8 cellular contexts compared by ENCODE assay signal in the genomic region with DNA sequence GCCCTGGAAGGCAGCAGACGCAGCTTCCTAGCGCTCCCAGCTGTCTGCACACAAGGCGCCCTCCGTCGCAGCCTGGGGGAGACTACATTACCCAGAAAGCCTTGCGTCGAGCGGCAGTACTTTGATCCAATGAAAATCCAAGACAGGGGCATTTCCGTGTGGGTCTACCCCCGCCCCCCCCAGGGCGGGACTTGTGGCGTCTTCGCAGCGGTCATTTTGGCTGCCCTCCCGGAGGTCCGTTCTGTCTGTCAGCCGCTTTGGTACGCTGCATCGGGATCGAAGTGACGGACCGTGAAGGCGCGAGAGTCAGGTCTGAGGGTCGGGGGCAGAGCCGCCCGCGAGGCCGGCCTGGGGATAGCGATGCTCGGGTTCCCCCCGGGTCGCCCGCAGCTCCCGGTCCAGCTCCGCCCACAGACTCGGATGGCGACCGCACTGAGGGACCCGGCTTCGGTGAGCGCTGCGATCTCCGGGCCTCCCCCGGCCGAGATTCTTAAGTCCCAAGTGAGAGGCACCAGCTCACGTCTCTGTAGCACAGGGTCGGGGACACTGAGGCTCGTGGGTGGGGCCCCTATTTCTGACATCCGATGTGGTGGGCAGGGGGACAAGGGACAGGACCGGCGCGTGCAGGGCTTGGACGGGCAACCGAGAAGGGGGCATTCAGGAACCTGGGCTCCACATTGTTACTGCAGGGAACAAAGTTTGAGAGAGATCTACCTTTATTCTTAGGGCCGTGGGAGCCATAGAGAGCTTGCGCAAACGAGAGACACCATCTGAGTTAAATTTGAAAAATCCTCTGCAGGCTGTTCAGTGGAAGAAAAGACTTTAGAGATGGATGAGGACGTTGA. TPM values are rescaled to one million over a fixed set of nuclear protein-coding genes. Genes with fewer than 3 reads are reported as not detected.
DNase-seq lines count a peak whose midpoint lies in the region; ATAC-seq and TF ChIP-seq lines count a peak whose summit lies in the region.

A gene (plus strand): TSS at position 182 of the 845 bp plus-strand sequence. CDS start 179 bp downstream, at position 361.

- no peaks in the 10 kb centered on the region for H3K27me3 Mint-ChIP-seq in T-cell
- no peaks in the 10 kb centered on the region for H3K27me3 Mint-ChIP-seq in type B pancreatic cell

- H3K9me3 ChIP-seq in adrenal gland (replicated peaks in 1 of 3) (peaks cover 0 to 13% (median 3%) of the 10 kb centered on the region in 3 donors), heart right ventricle (peaks cover 0 to 57% (median 24%) of the 10 kb centered on the region in 11 donors)

- TF ChIP-seq CTCF in GM12875 (IDR thresholded peaks at IDR 0.05; ENCODE audit: borderline replicate concordance, insufficient read depth, low read depth, low read length) (no peak), adrenal gland (IDR thresholded peaks at IDR 0.05) (no peak), heart right ventricle (IDR thresholded peaks at IDR 0.05) (peak in 3 of 9 donors; percentile 20 to 25 (median 25)), type B pancreatic cell (conservative IDR thresholded peaks at IDR 0.05) (peak; percentile 16)

- TF ChIP-seq POLR2A in adrenal gland (IDR thresholded peaks at IDR 0.05) = peak in 1 of 2 donors; percentile 40

- intact Hi-C loops in adrenal gland (cut with DNase I) (no loop called here), heart right ventricle (cut with DNase I) (loop anchor here in 3 of 10 donors (1.0 to 5.0 kb wide), 4 partner anchors 18 to 54 kb away; a partner anchor contains a TSS)

- peak within 1 kb of the TSS in 4 of 5 donors; percentile 55 to 89 (median 66) for H3K27ac ChIP-seq in adrenal gland
- peak within 1 kb of the TSS; percentile 38 to 91 (median 86) for H3K27ac ChIP-seq in heart right ventricle

- CTCF ChIA-PET in T-cell (lab: Charles Lee) = interaction anchor here (1.0 kb wide), 2 partner anchors 19 to 49 kb away, joined by 3 to 5 read pairs; a partner anchor contains a TSS

- DNase-seq in NCI-H128 (lab: John Stamatoyannopoulos, UW; ENCODE audit: unreplicated experiment) (peak; percentile 87), T-cell (peak; percentile 76 to 91 (median 85)), adrenal gland (peak; percentile 91 to 97 (median 95)), heart right ventricle (peak; percentile 92 to 95), pons (ENCODE audit: low spot score) (peak; percentile 96), type B pancreatic cell (ENCODE audit: extremely low spot score, unreplicated experiment) (peak; percentile 89)

- H3K4me1 ChIP-seq in adrenal gland (replicated peaks in 1 of 2) = peaks cover 6 to 7% of the 10 kb centered on the region in 2 donors
- H3K4me1 ChIP-seq in heart right ventricle = peaks cover 5 to 18% (median 12%) of the 10 kb centered on the region in 9 donors

- H3K4me3 ChIP-seq in GM12875 (ENCODE audit: low read depth, low read length) = peak within 1 kb of the TSS; percentile 95
- H3K4me3 ChIP-seq in adrenal gland = peak within 1 kb of the TSS; percentile 57 to 77 (median 70)
- peak within 1 kb of the TSS; percentile 65 to 98 (median 92) for H3K4me3 ChIP-seq in heart right ventricle

- H3K4me1 Mint-ChIP-seq in T-cell = peaks cover 25 to 32% (median 30%) of the 10 kb centered on the region in 3 donors
- H3K4me1 Mint-ChIP-seq in type B pancreatic cell (ENCODE audit: unreplicated experiment) = peaks cover 16% of the 10 kb centered on the region

- no peaks in the 10 kb centered on the region for H3K27me3 ChIP-seq in adrenal gland
- no peaks in the 10 kb centered on the region for H3K27me3 ChIP-seq in heart right ventricle

- H3K27ac Mint-ChIP-seq in T-cell = peak within 1 kb of the TSS; percentile 86 to 90
- peak within 1 kb of the TSS; percentile 76 for H3K27ac Mint-ChIP-seq in type B pancreatic cell

- H3K9me3 Mint-ChIP-seq in T-cell = peaks cover 17 to 42% (median 32%) of the 10 kb centered on the region in 3 donors
- peaks cover under 1% of the 10 kb centered on the region for H3K9me3 Mint-ChIP-seq in type B pancreatic cell

- H3K4me3 Mint-ChIP-seq in T-cell (peak within 1 kb of the TSS; percentile 86 to 95 (median 93)), type B pancreatic cell (peak within 1 kb of the TSS; percentile 93)

- ATAC-seq in HG02678 (IDR thresholded peaks at IDR 0.05; ENCODE audit: unreplicated experiment) (peak; percentile 99), T-cell (replicated peaks in 1 of 4) (peak; percentile 99 to 100 (median 100)), heart right ventricle (peak; percentile 100)

- H3K36me3 Mint-ChIP-seq in T-cell (peaks cover 46% of the 10 kb centered on the region), type B pancreatic cell (peaks cover 65% of the 10 kb centered on the region)

- POLR2A ChIA-PET in T-cell (lab: Charles Lee) = interaction anchor here (0.6 to 1.0 kb wide), 2 partner anchors 94 kb away, joined by 3 read pairs; a partner anchor contains a TSS

- 1 to 3% (median 1%) methylated on average over 33 to 59 of the region's 59 CpGs for WGBS in adrenal gland, 4 donors
- WGBS in heart right ventricle, 2 donors = 1% methylated on average over 52 to 59 of the region's 59 CpGs

- H3K36me3 ChIP-seq in adrenal gland (replicated peaks in 1 of 2) (peaks cover 0 to 4% of the 10 kb centered on the region in 2 donors), heart right ventricle (peaks cover 0 to 53% (median 35%) of the 10 kb centered on the region in 9 donors)

RNA-seq across cellular contexts. Expression of the gene that starts here (rescaled TPM):
- 10 to 100 TPM; 30.7 to 40.5 (median 34.7) TPM for total RNA-seq in T-cell
- total RNA-seq in adrenal gland = 10 to 100 TPM; 11.1 to 19.7 (median 14.3) TPM
- 10 to 100 TPM; 10.5 to 31.1 (median 21.6) TPM for polyA plus RNA-seq in adrenal gland
- total RNA-seq in heart right ventricle = 10 to 100 TPM in 6 of 10 donors, 1 to 10 TPM in 4; 9.2 to 14.1 (median 10.4) TPM
- 10 to 100 TPM in 1 of 2 donors, 1 to 10 TPM in 1; 5.7 to 26.6 TPM for polyA plus RNA-seq in heart right ventricle
- total RNA-seq in type B pancreatic cell (ENCODE audit: low replicate concordance) = 15.2 and 26.5 TPM in 2 replicates

Comparison
In these comparisons a context has a peak if more than half of its experiments do, and no peak if none do; other contexts are left out.
1. Peak in every context shown above with its lines: DNase-seq, ATAC-seq, H3K4me3 ChIP-seq and H3K27ac ChIP-seq.